ENCODE assay signal across 22 cellular contexts in the genomic region with DNA sequence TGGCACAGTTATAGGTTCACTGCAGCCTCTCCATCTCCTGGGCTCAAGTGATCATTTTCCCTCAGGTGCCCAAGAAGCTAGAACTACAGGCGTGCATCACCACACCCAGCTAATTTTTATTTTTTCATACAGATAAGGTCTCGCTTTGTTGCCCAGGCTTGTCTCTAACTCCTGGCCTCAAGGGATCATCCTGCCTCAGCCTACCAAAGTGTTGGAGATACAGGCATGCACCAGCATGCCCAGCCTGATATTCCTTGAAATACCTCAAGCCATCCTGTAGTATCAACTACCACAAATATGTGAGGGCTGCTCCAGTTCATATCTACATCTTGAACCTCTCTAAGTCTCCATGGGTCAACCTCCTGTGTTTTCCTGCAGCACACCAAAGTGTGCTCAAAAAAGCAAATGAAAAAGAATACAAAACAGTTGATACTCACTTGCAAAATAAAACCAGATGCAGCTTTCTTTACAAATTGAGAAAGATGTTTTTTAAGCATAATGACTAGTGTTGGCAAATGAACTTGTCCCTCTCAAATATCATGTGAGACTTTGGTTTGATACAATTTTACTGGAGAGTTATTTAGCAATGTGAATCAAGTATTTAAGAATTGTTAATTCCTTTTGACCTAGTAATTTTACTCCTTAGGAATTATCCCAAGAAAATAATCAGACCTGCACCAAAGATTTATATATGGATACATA.
"Had no signal": no experiment of that assay in that cellular context is flagged by ENCODE, and none has a peak within 500 bp of the region (broad histone marks: within the 10 kb centered on the region; RNA-seq: fewer than 3 reads in every experiment).

No MANE protein-coding gene starts in this region.

- H3K4me1 Mint-ChIP-seq: activated naive CD4-positive, alpha-beta T cell treated with anti-CD3 and anti-CD28 coated beads, Interleukin-2, amount 10 ng/mL, durations not matched to agents 7 days and 5 days had no signal

- H2AFZ ChIP-seq: parathyroid adenoma had no signal

- ATAC-seq: body of pancreas, heart left ventricle, left colon, mucosa of descending colon, right cardiac atrium, T-helper 17 cell had no signal

- H3K4me3 Mint-ChIP-seq: activated B cell treated with CpG ODN at 0.5 μM for 24 hours; activated CD4-positive, alpha-beta memory T cell treated with anti-CD3 and anti-CD28 coated beads for 36 hours; activated naive CD4-positive, alpha-beta T cell treated with anti-CD3 and anti-CD28 coated beads, Interleukin-2, amount 10 ng/mL, durations not matched to agents 7 days and 5 days; dendritic cell treated with granulocyte-macrophage colony-stimulating factor and Interleukin-4, amounts not matched to agents 40 ng/mL and 50 ng/mL, for 4 days; stimulated activated naive CD8-positive, alpha-beta T cell treated with anti-CD3 and anti-CD28 coated beads, Interleukin-15, Interleukin-2, amounts not matched to agents 100 ng/mL and 50 ng/mL, for 24 hours; T-helper 17 cell had no signal

- H3K36me3 Mint-ChIP-seq: activated CD4-positive, alpha-beta memory T cell treated with anti-CD3 and anti-CD28 coated beads for 36 hours; activated naive CD4-positive, alpha-beta T cell treated with anti-CD3 and anti-CD28 coated beads, Interleukin-2, amount 10 ng/mL, durations not matched to agents 7 days and 5 days had no signal

- H3K27ac ChIP-seq: body of pancreas, heart left ventricle, parathyroid adenoma had no signal

- H3K9ac ChIP-seq: parathyroid adenoma had no signal

- H3K27me3 ChIP-seq: body of pancreas, heart left ventricle, tibial nerve had no signal

- DNase-seq: activated B cell treated with CpG ODN at 0.5 μM for 24 hours; activated CD4-positive, alpha-beta memory T cell treated with anti-CD3 and anti-CD28 coated beads for 36 hours; activated CD4-positive, alpha-beta T cell treated with anti-CD3 and anti-CD28 coated beads for 4 hours; activated effector memory CD4-positive, alpha-beta T cell treated with Interleukin-2 at 50 U/mL for 16 hours; activated naive CD4-positive, alpha-beta T cell treated with anti-CD3 and anti-CD28 coated beads, Interleukin-2, amount 10 ng/mL, durations not matched to agents 7 days and 5 days; activated T-cell treated with anti-CD3 and anti-CD28 coated beads, Interleukin-2, amount 50 U/mL, for 48 hours; anterior cingulate cortex; body of pancreas; effector CD4-positive, alpha-beta T cell; heart left ventricle; islet precursor cell; left colon; mucosa of descending colon; nucleus accumbens; right cardiac atrium; stimulated activated CD4-positive, alpha-beta T cell treated with anti-CD3 and anti-CD28 coated beads, Interleukin-1b, Interleukin-23, amount 100 ng/mL, for 48 hours; T-helper 17 cell had no signal

- H3K4me1 ChIP-seq: parathyroid adenoma had no signal

- H3K9me3 Mint-ChIP-seq: activated B cell treated with CpG ODN at 0.5 μM for 24 hours; activated CD4-positive, alpha-beta memory T cell treated with anti-CD3 and anti-CD28 coated beads for 36 hours; activated naive CD4-positive, alpha-beta T cell treated with anti-CD3 and anti-CD28 coated beads, Interleukin-2, amount 10 ng/mL, durations not matched to agents 7 days and 5 days; dendritic cell treated with granulocyte-macrophage colony-stimulating factor and Interleukin-4, amounts not matched to agents 40 ng/mL and 50 ng/mL, for 4 days; stimulated activated naive CD8-positive, alpha-beta T cell treated with anti-CD3 and anti-CD28 coated beads, Interleukin-15, Interleukin-2, amounts not matched to agents 100 ng/mL and 50 ng/mL, for 24 hours had no signal

- H3K79me2 ChIP-seq: parathyroid adenoma had no signal

- H3K36me3 ChIP-seq: heart left ventricle, tibial nerve had no signal

- H3K4me3 ChIP-seq: body of pancreas, heart left ventricle, mucosa of descending colon, tibial nerve had no signal

- FAIRE-seq: urothelium cell line had no signal

- H3K27ac Mint-ChIP-seq: activated B cell treated with CpG ODN at 0.5 μM for 24 hours; activated CD4-positive, alpha-beta memory T cell treated with anti-CD3 and anti-CD28 coated beads for 36 hours; activated naive CD4-positive, alpha-beta T cell treated with anti-CD3 and anti-CD28 coated beads, Interleukin-2, amount 10 ng/mL, durations not matched to agents 7 days and 5 days; stimulated activated naive CD8-positive, alpha-beta T cell treated with anti-CD3 and anti-CD28 coated beads, Interleukin-15, Interleukin-2, amounts not matched to agents 100 ng/mL and 50 ng/mL, for 24 hours; T-helper 17 cell had no signal

- H3K27me3 Mint-ChIP-seq: activated B cell treated with CpG ODN at 0.5 μM for 24 hours; dendritic cell treated with granulocyte-macrophage colony-stimulating factor and Interleukin-4, amounts not matched to agents 40 ng/mL and 50 ng/mL, for 4 days; stimulated activated naive CD8-positive, alpha-beta T cell treated with anti-CD3 and anti-CD28 coated beads, Interleukin-15, Interleukin-2, amounts not matched to agents 100 ng/mL and 50 ng/mL, for 24 hours had no signal

- H3K9me3 ChIP-seq: body of pancreas, heart left ventricle, mucosa of descending colon, tibial nerve had no signal
